Comparison of ENCODE assay signal across 15 cellular contexts in the genomic region with DNA sequence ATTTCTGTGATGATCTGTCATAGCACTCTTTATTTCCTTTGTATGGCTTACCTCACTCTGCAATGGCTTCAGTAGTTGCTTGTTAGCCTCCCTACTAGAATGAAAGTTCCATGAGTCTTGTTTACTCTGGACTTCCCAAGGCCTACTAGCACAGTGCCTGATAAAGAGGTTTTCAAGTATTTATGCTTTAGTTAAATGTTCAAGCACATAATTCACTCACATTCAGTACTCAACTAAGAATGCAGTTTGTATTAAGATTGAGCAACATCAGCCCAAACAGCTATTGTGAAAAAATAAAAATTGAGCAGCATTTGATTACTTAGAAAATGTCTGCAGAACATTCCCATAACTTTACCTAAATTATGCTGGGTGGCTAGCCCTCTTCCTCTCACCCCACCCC.
DNase-seq lines count a peak whose midpoint lies in the region; ATAC-seq, FAIRE-seq and TF ChIP-seq lines count a peak whose summit lies in the region.
"Had no signal": no experiment of that assay in that cellular context is flagged by ENCODE, and none has a peak within 500 bp of the region (broad histone marks: within the 10 kb centered on the region; RNA-seq: fewer than 3 reads in every experiment).

No MANE protein-coding gene starts in this region.

- H3K4me3 ChIP-seq in CD4-positive, CD25-positive, alpha-beta regulatory T cell (ENCODE audit: low read depth, low read length), result no peak overlapping the region
- H3K4me3 ChIP-seq in K562, result no peak overlapping the region
- H3K4me3 ChIP-seq in esophagus squamous epithelium, result no peak overlapping the region
- H3K4me3 ChIP-seq: colonic mucosa had no signal

- ATAC-seq in CD4-positive, CD25-positive, alpha-beta regulatory T cell (ENCODE audit: low read depth in 2 of 2), result peak in 1 of 2 donors; percentile 9
- ATAC-seq in K562, result no peak
- ATAC-seq: foreskin keratinocyte had no signal

- peaks cover 19% of the 10 kb centered on the region for H3K4me1 ChIP-seq in CD4-positive, CD25-positive, alpha-beta regulatory T cell (ENCODE audit: control insufficient read depth, insufficient read depth, low read length, poor library complexity, severe bottlenecking)
- H3K4me1 ChIP-seq in K562 (replicated peaks in 1 of 2; ENCODE audit: control insufficient read depth in 2 of 2, insufficient read depth in 2 of 2, low read length in 2 of 2) (peaks cover 0 to 13% of the 10 kb centered on the region in 2 experiments; a peak in 3 of 5 replicates), esophagus squamous epithelium (peaks cover 0 to 6% (median 5%) of the 10 kb centered on the region in 3 donors)
- H3K4me1 ChIP-seq: colonic mucosa had no signal

- peaks cover 5 to 77% (median 41%) of the 10 kb centered on the region in 4 donors for H3K4me1 Mint-ChIP-seq in CD4-positive, CD25-positive, alpha-beta regulatory T cell
- H3K4me1 Mint-ChIP-seq in HFFc6 (ENCODE audit: low read depth) (peaks cover 37% of the 10 kb centered on the region), mesothelial cell of epicardium (peaks cover 9% of the 10 kb centered on the region), progenitor cell of endocrine pancreas (ENCODE audit: low read depth) (no peaks in the 10 kb centered on the region)

- TF ChIP-seq EP300 in K562 (IDR thresholded peaks at IDR 0.05; ENCODE audit: low read length), result no peak

- H3K9ac ChIP-seq in K562 (ENCODE audit: insufficient read depth in 1 of 2, low read depth in 2 of 2, low read length in 2 of 2), result no peak overlapping the region

- H3K36me3 Mint-ChIP-seq in CD4-positive, CD25-positive, alpha-beta regulatory T cell, result peaks cover 46% of the 10 kb centered on the region
- H3K36me3 Mint-ChIP-seq in HFFc6 (ENCODE audit: low read depth) (peaks cover 10% of the 10 kb centered on the region), mesothelial cell of epicardium (peaks cover 8% of the 10 kb centered on the region), progenitor cell of endocrine pancreas (ENCODE audit: insufficient read depth) (peaks cover 5% of the 10 kb centered on the region)

- TF ChIP-seq POLR2A in K562 (conservative IDR thresholded peaks at IDR 0.05) (no peak), esophagus squamous epithelium (IDR thresholded peaks at IDR 0.05) (no peak)

- no peaks in the 10 kb centered on the region for H3K9me1 ChIP-seq in K562 (ENCODE audit: control insufficient read depth, insufficient read depth, low read length)

- H3K27ac ChIP-seq in CD4-positive, CD25-positive, alpha-beta regulatory T cell (ENCODE audit: insufficient read depth, low read length, poor library complexity, severe bottlenecking), result peak overlapping the region; percentile 48
- H3K27ac ChIP-seq in K562 (ENCODE audit: extremely low read depth, low read depth, low read length) (no peak overlapping the region), esophagus squamous epithelium (no peak overlapping the region)
- H3K27ac ChIP-seq: colonic mucosa, foreskin keratinocyte had no signal

- peaks cover 28% of the 10 kb centered on the region for H3K36me3 ChIP-seq in CD4-positive, CD25-positive, alpha-beta regulatory T cell (ENCODE audit: control insufficient read depth, insufficient read depth, low read length)
- H3K36me3 ChIP-seq in K562 (ENCODE audit: control insufficient read depth, insufficient read depth, low read length), result peaks cover 4% of the 10 kb centered on the region; the same call in 1 of the 3 replicates
- H3K36me3 ChIP-seq in esophagus squamous epithelium, result peaks cover 0 to 10% (median 0%) of the 10 kb centered on the region in 3 donors
- H3K36me3 ChIP-seq: colonic mucosa had no signal

- POLR2A ChIA-PET in K562 (lab: Yijun Ruan, JAX), result no interaction called here

- 0 out of 2 replicates have a peak overlapping the region, but pooled peaks have one; percentile 9 for H2AFZ ChIP-seq in K562 (ENCODE audit: low read depth, low read length)

- FAIRE-seq in K562 (lab: Jason Lieb, UNC), result no peak
- FAIRE-seq: D721Med, keratinocyte had no signal

- peak overlapping the region in 3 of 4 donors; percentile 0 to 51 (median 19) for H3K4me3 Mint-ChIP-seq in CD4-positive, CD25-positive, alpha-beta regulatory T cell
- H3K4me3 Mint-ChIP-seq in HFFc6 (no peak overlapping the region), mesothelial cell of epicardium (no peak overlapping the region), progenitor cell of endocrine pancreas (ENCODE audit: low read depth) (no peak overlapping the region)
- H3K4me3 Mint-ChIP-seq: stimulated activated naive CD8-positive, alpha-beta T cell treated with anti-CD3 and anti-CD28 coated beads, Interleukin-15, amount 100 ng/mL, for 72 hours had no signal

- no peaks in the 10 kb centered on the region for H3K27me3 Mint-ChIP-seq in CD4-positive, CD25-positive, alpha-beta regulatory T cell
- H3K27me3 Mint-ChIP-seq in HFFc6 (ENCODE audit: insufficient read depth) (no peaks in the 10 kb centered on the region), mesothelial cell of epicardium (ENCODE audit: low read depth) (no peaks in the 10 kb centered on the region), progenitor cell of endocrine pancreas (no peaks in the 10 kb centered on the region)
- H3K27me3 Mint-ChIP-seq: stimulated activated naive CD8-positive, alpha-beta T cell treated with anti-CD3 and anti-CD28 coated beads, Interleukin-15, amount 100 ng/mL, for 72 hours had no signal

- intact Hi-C loops in K562 (cut with micrococcal nuclease) (no loop called here), esophagus squamous epithelium (cut with DNase I) (no loop called here)

- TF ChIP-seq RAD21 in K562 (CRISPR knock-in tag; conservative IDR thresholded peaks at IDR 0.05 in 1 of 2, IDR thresholded peaks at IDR 0.05 in 1 of 2), result no peak

- TF ChIP-seq CTCF in HFFc6 (IDR thresholded peaks at IDR 0.05) (no peak), K562 (IDR thresholded peaks at IDR 0.05 in 2 of 3, conservative IDR thresholded peaks at IDR 0.05 in 1 of 3; ENCODE audit: insufficient read depth in 2 of 3, low read depth in 1 of 3, low read length in 3 of 3) (no peak), mesothelial cell of epicardium (IDR thresholded peaks at IDR 0.05; ENCODE audit: unreplicated experiment) (no peak), progenitor cell of endocrine pancreas (IDR thresholded peaks at IDR 0.05; ENCODE audit: unreplicated experiment) (no peak), esophagus squamous epithelium (IDR thresholded peaks at IDR 0.05) (no peak)

- peaks cover 0 to 5% (median 2%) of the 10 kb centered on the region in 7 donors for H3K9me3 Mint-ChIP-seq in CD4-positive, CD25-positive, alpha-beta regulatory T cell
- H3K9me3 Mint-ChIP-seq in HFFc6, result no peaks in the 10 kb centered on the region; the same call in 1 of the 2 replicates
- H3K9me3 Mint-ChIP-seq in mesothelial cell of epicardium, result peaks cover 8% of the 10 kb centered on the region
- peaks cover 3% of the 10 kb centered on the region for H3K9me3 Mint-ChIP-seq in progenitor cell of endocrine pancreas (ENCODE audit: low read depth)

- no peak for DNase-seq in CD4-positive, CD25-positive, alpha-beta regulatory T cell
- no peak for DNase-seq in HFFc6
- DNase-seq in K562 (ENCODE audit: extremely low read depth in 1 of 4, low spot score in 3 of 4), result no peak
- DNase-seq in mesothelial cell of epicardium (ENCODE audit: low spot score in 2 of 2, unreplicated experiment in 2 of 2), result no peak
- no peak for DNase-seq in NCI-H82 (lab: John Stamatoyannopoulos, UW)
- no peak for DNase-seq in progenitor cell of endocrine pancreas (ENCODE audit: low spot score, unreplicated experiment)
- no peak for DNase-seq in esophagus squamous epithelium (lab: John Stamatoyannopoulos, UW)
- DNase-seq in mesenteric fat pad (ENCODE audit: low spot score), result no peak
- DNase-seq: colonic mucosa; foreskin keratinocyte; NCI-H1092 treated with DMSO at 0.1 percent for 48 hours; stimulated activated CD4-positive, alpha-beta T cell treated with anti-CD3 and anti-CD28 coated beads, Interleukin-2, amount 100 ng/mL, for 24 hours; stimulated activated naive CD8-positive, alpha-beta T cell treated with anti-CD3 and anti-CD28 coated beads, Interleukin-15, amount 100 ng/mL, for 72 hours had no signal

- peak overlapping the region; percentile 8 to 97 (median 76) for H3K27ac Mint-ChIP-seq in CD4-positive, CD25-positive, alpha-beta regulatory T cell
- H3K27ac Mint-ChIP-seq in HFFc6, result peak overlapping the region; percentile 88; the same call in 1 of the 2 replicates
- H3K27ac Mint-ChIP-seq in mesothelial cell of epicardium, result peak overlapping the region; percentile 1
- no peak overlapping the region for H3K27ac Mint-ChIP-seq in progenitor cell of endocrine pancreas

- CTCF ChIA-PET in K562 (lab: Yijun Ruan, JAX; ENCODE audit: low intra/inter-chr PET ratio), result no interaction called here

- H3K27me3 ChIP-seq in CD4-positive, CD25-positive, alpha-beta regulatory T cell (ENCODE audit: control insufficient read depth, insufficient read depth, low read length), result no peaks in the 10 kb centered on the region
- H3K27me3 ChIP-seq in K562 (ENCODE audit: control insufficient read depth in 2 of 2, insufficient read depth in 2 of 2, low read length in 2 of 2), result no peaks in the 10 kb centered on the region; a peak in 1 of 5 replicates
- H3K27me3 ChIP-seq in esophagus squamous epithelium, result no peaks in the 10 kb centered on the region
- H3K27me3 ChIP-seq: colonic mucosa, foreskin keratinocyte had no signal

- H3K79me2 ChIP-seq in K562 (ENCODE audit: control insufficient read depth, insufficient read depth, low read length), result no peaks in the 10 kb centered on the region

- BruUV-seq in K562 (replicated peaks; lab: Mats Ljungman, UMichigan), result no TSS peak

- in situ Hi-C loops in K562 (cut with MboI), result no loop called here

- H3K9me3 ChIP-seq in CD4-positive, CD25-positive, alpha-beta regulatory T cell (ENCODE audit: control insufficient read depth in 2 of 2, low read length in 2 of 2), result no peaks in the 10 kb centered on the region
- H3K9me3 ChIP-seq in K562 (replicated peaks; ENCODE audit: control insufficient read depth, insufficient read depth, low read depth, low read length), result peaks cover 2% of the 10 kb centered on the region
- H3K9me3 ChIP-seq in esophagus squamous epithelium, result no peaks in the 10 kb centered on the region
- H3K9me3 ChIP-seq: colonic mucosa had no signal

- no peaks in the 10 kb centered on the region for H4K20me1 ChIP-seq in K562 (replicated peaks; ENCODE audit: control insufficient read depth, insufficient read depth, low read length)

- no peak overlapping the region for H3K4me2 ChIP-seq in K562 (ENCODE audit: insufficient read depth, low read length)

TF ChIP-seq in K562, 482 proteins besides CTCF, POLR2A, EP300 and RAD21:
- no peak for TF ChIP-seq CEBPG (CRISPR knock-in tag; IDR thresholded peaks at IDR 0.05)
- TF ChIP-seq CEBPG (tag; conservative IDR thresholded peaks at IDR 0.05 in 1 of 2, IDR thresholded peaks at IDR 0.05 in 1 of 2), result peak in 1 of 2 experiments; percentile 56; a peak in 1 of 4 replicates
- TF ChIP-seq TSC22D4 (tag; IDR thresholded peaks at IDR 0.05), result 0 out of 2 replicates have a peak, but pooled peaks have one; percentile 34
- no peak for TF ChIP-seq ZKSCAN8 (CRISPR knock-in tag; IDR thresholded peaks at IDR 0.05)
- 0 out of 2 replicates have a peak, but pooled peaks have one; percentile 10 for TF ChIP-seq CEBPB (tag; IDR thresholded peaks at IDR 0.05)

Comparison
In these comparisons a context has a peak if more than half of its experiments do, and no peak if none do; other contexts are left out.
1. H3K4me3 Mint-ChIP-seq: peak in CD4-positive, CD25-positive, alpha-beta regulatory T cell (3 of 4); none in HFFc6 (single experiment), mesothelial cell of epicardium (single experiment) and progenitor cell of endocrine pancreas (single experiment).